Comparison of ENCODE assay signal across 27 cellular contexts in genomic region chr2:102267774-102268173, GRCh38. TPM values are rescaled to one million over a fixed set of nuclear protein-coding genes. Genes with fewer than 3 reads are reported as not detected.
"Had no signal": no experiment of that assay in that cellular context is flagged by ENCODE, and none has a peak within 500 bp of the region (broad histone marks: within the 10 kb centered on the region; RNA-seq: fewer than 3 reads in every experiment).

No MANE protein-coding gene starts in this region.

- DNase-seq: activated B cell treated with CpG ODN at 0.5 μM for 24 hours; activated CD4-positive, alpha-beta T cell treated with anti-CD3 and anti-CD28 coated beads for 48 hours; activated CD4-positive, alpha-beta T cell treated with anti-CD3 and anti-CD28 coated beads, Interleukin-2, amount 50 U/mL, for 1 hour; activated CD4-positive, alpha-beta T cell treated with anti-CD3 and anti-CD28 coated beads, Interleukin-2, amount 50 U/mL, for 48 hours; activated CD8-positive, alpha-beta memory T cell treated with anti-CD3 and anti-CD28 coated beads for 24 hours; activated CD8-positive, alpha-beta T cell treated with anti-CD3 and anti-CD28 coated beads for 36 hours; activated effector memory CD4-positive, alpha-beta T cell treated with Interleukin-2 at 50 U/mL for 16 hours; activated naive CD4-positive, alpha-beta T cell treated with anti-CD3 and anti-CD28 coated beads for 36 hours; activated naive CD8-positive, alpha-beta T cell treated with anti-CD3 and anti-CD28 coated beads for 36 hours; activated naive CD8-positive, alpha-beta T cell treated with anti-CD3 and anti-CD28 coated beads, Interleukin-2, amount 50 U/mL, for 24 hours; activated T-cell treated with anti-CD3 and anti-CD28 coated beads, Interleukin-2, amount 50 U/mL, for 4 hours; cortex of kidney; dermis blood vessel endothelial cell; effector CD4-positive, alpha-beta T cell; effector memory CD8-positive, alpha-beta T cell; erythroblast; esophagus squamous epithelium; foreskin melanocyte; T-helper 1 cell; T-helper 17 cell; T1000; WERI-Rb-1 had no signal

- H3K4me3 ChIP-seq: ascending aorta, breast epithelium, esophagus squamous epithelium, gastroesophageal sphincter had no signal

- H3K4me1 ChIP-seq: ascending aorta, breast epithelium, esophagus squamous epithelium, gastroesophageal sphincter had no signal

- H3K36me3 ChIP-seq: ascending aorta, breast epithelium, esophagus squamous epithelium, gastroesophageal sphincter, WERI-Rb-1 had no signal

- H3K27me3 ChIP-seq: ascending aorta, breast epithelium had no signal

- ATAC-seq: activated CD4-positive, CD25-positive, alpha-beta regulatory T cell treated with anti-CD3 and anti-CD28 coated beads, Interleukin-2, amount 50 U/mL, for 24 hours; activated CD8-positive, alpha-beta T cell treated with anti-CD3 and anti-CD28 coated beads for 36 hours; activated naive CD8-positive, alpha-beta T cell treated with anti-CD3 and anti-CD28 coated beads, Interleukin-2, amount 50 U/mL, for 24 hours; activated T-cell treated with anti-CD3 and anti-CD28 coated beads, Interleukin-2, amount 50 U/mL, for 4 hours; activated T-helper 17 cell treated with anti-CD3 and anti-CD28 coated beads, Interleukin-2, amount 50 U/mL, for 72 hours; effector memory CD8-positive, alpha-beta T cell; gastroesophageal sphincter; T-helper 17 cell had no signal

- H3K9me3 ChIP-seq: ascending aorta, breast epithelium, esophagus squamous epithelium, gastroesophageal sphincter had no signal

- H3K27ac ChIP-seq: ascending aorta, esophagus squamous epithelium, gastroesophageal sphincter, WERI-Rb-1 had no signal

RNA-seq across cellular contexts. Expression of gene IL1RL1, which starts 43.6 kb away (rescaled TPM):
- total RNA-seq: activated B cell treated with CpG ODN at 0.5 μM for 24 hours had no signal
